10 cellular contexts compared by ENCODE assay signal in genomic region chr4:36303430-36304137, GRCh38. TPM values are rescaled to one million over a fixed set of nuclear protein-coding genes. Genes with fewer than 3 reads are reported as not detected.
DNase-seq lines count a peak whose midpoint lies in the region; ATAC-seq, FAIRE-seq and TF ChIP-seq lines count a peak whose summit lies in the region.
"Had no signal": no experiment of that assay in that cellular context is flagged by ENCODE, and none has a peak within 500 bp of the region (broad histone marks: within the 10 kb centered on the region; RNA-seq: fewer than 3 reads in every experiment).

No MANE protein-coding gene starts in this region.

- H3K36me3 ChIP-seq in GM12878 (ENCODE audit: control insufficient read depth in 2 of 2, insufficient read depth in 2 of 2, low read length in 1 of 2) (no peaks in the 10 kb centered on the region), mammary epithelial cell (ENCODE audit: insufficient read depth, low read length) (no peaks in the 10 kb centered on the region)

- no peak overlapping the region for H3K4me2 ChIP-seq in GM12878 (ENCODE audit: control insufficient read depth, insufficient read depth)
- H3K4me2 ChIP-seq in mammary epithelial cell (ENCODE audit: insufficient read depth, low read depth, low read length): no peak overlapping the region

- H2AFZ ChIP-seq in GM12878 (ENCODE audit: control insufficient read depth, low read depth, low read length) (peak overlapping the region; percentile 26), mammary epithelial cell (ENCODE audit: low read depth, low read length) (no peak overlapping the region)

- TF ChIP-seq POLR2A in GM12878 (IDR thresholded peaks at IDR 0.05; ENCODE audit: low read depth, low read length): no peak

- H3K9ac ChIP-seq in GM12878 (ENCODE audit: control insufficient read depth, insufficient read depth, low read length) (no peak overlapping the region), mammary epithelial cell (ENCODE audit: insufficient read depth, low read length) (no peak overlapping the region)

- 19% methylated on average over 3 of the region's 3 CpGs for WGBS in GM12878 (ENCODE audit: insufficient coverage, insufficient replicate concordance, low lambda C conversion rate, missing lambda C conversion rate)
- 71% methylated on average over 3 of the region's 3 CpGs for WGBS in mammary epithelial cell (ENCODE audit: low coverage, missing lambda C conversion rate)

- H4K20me1 ChIP-seq in GM12878 (ENCODE audit: control insufficient read depth, insufficient read depth): no peaks in the 10 kb centered on the region
- no peaks in the 10 kb centered on the region for H4K20me1 ChIP-seq in mammary epithelial cell (ENCODE audit: insufficient read depth, low read length)

- DNase-seq in GM12878 (ENCODE audit: low read depth, low spot score) (no peak), SW480 (ENCODE audit: low spot score) (no peak), type B pancreatic cell (ENCODE audit: extremely low spot score, unreplicated experiment) (no peak), mammary epithelial cell (no peak)
- no peak for DNase-seq in stimulated activated CD4-positive, alpha-beta T cell treated with anti-CD3 and anti-CD28 coated beads, Interleukin-2, amount 100 ng/mL, for 24 hours
- DNase-seq: naive thymus-derived CD8-positive, alpha-beta T cell; NCI-H524 treated with DMSO at 0.1 percent for 48 hours had no signal

- peak; percentile 82 for ATAC-seq in GM18520 (IDR thresholded peaks at IDR 0.05; ENCODE audit: unreplicated experiment)
- ATAC-seq in GM21619 (IDR thresholded peaks at IDR 0.05; ENCODE audit: unreplicated experiment): peak; percentile 94
- peak; percentile 82 for ATAC-seq in HG03442 (IDR thresholded peaks at IDR 0.05; ENCODE audit: unreplicated experiment)
- ATAC-seq in GM12878: peak; percentile 90
- ATAC-seq: naive thymus-derived CD8-positive, alpha-beta T cell had no signal

- BruUV-seq in GM12878 (replicated peaks; lab: Mats Ljungman, UMichigan): no TSS peak
- BruUV-seq in mammary epithelial cell (replicated peaks; lab: Mats Ljungman, UMichigan): no TSS peak

- CTCF ChIA-PET in GM12878 (lab: Yijun Ruan, JAX) (interaction anchor here (1.3 kb wide), 1 partner anchor 96 kb away, joined by 6 read pairs; no protein-coding TSS in a partner anchor), mammary epithelial cell (lab: Charles Lee; ENCODE audit: low non-redundant PET) (no interaction called here)

- H3K36me3 Mint-ChIP-seq in type B pancreatic cell: no peaks in the 10 kb centered on the region
- H3K36me3 Mint-ChIP-seq: naive thymus-derived CD8-positive, alpha-beta T cell had no signal

- no peak overlapping the region for H3K27ac ChIP-seq in GM12878 (ENCODE audit: control insufficient read depth, insufficient read depth)
- no peak overlapping the region for H3K27ac ChIP-seq in mammary epithelial cell (ENCODE audit: insufficient read depth, low read depth, low read length)

- POLR2A ChIA-PET in GM12878 (lab: Charles Lee): no interaction called here

- TF ChIP-seq CTCF in GM12878 (IDR thresholded peaks at IDR 0.05 in 2 of 3, conservative IDR thresholded peaks at IDR 0.05 in 1 of 3; ENCODE audit: control insufficient read depth in 2 of 3, extremely low read depth in 1 of 3, insufficient read depth in 1 of 3, low read depth in 3 of 3, low read length in 3 of 3) (no peak), type B pancreatic cell (conservative IDR thresholded peaks at IDR 0.05) (no peak), mammary epithelial cell (conservative IDR thresholded peaks at IDR 0.05 in 1 of 2, IDR thresholded peaks at IDR 0.05 in 1 of 2; ENCODE audit: extremely low read depth in 1 of 2, insufficient read depth in 1 of 2, low read depth in 1 of 2, low read length in 2 of 2) (no peak)

- RAD21 ChIA-PET in GM12878 (lab: Charles Lee; ENCODE audit: unreplicated experiment): no interaction called here

- TF ChIP-seq RAD21 in GM12878 (IDR thresholded peaks at IDR 0.05; ENCODE audit: insufficient read depth, low read depth, low read length): no peak

- H3K9me3 ChIP-seq in GM12878 (replicated peaks; ENCODE audit: control insufficient read depth, insufficient read depth, low read length) (no peaks in the 10 kb centered on the region), mammary epithelial cell (replicated peaks; ENCODE audit: insufficient read depth, low read length) (no peaks in the 10 kb centered on the region)

- intact Hi-C loops in GM12878 (cut with micrococcal nuclease; ENCODE audit: unreplicated experiment): loop anchor here (2.0 kb wide), 1 partner anchor 17 kb away; no protein-coding TSS in a partner anchor
- intact Hi-C loops in mammary epithelial cell (cut with micrococcal nuclease): no loop called here

- H3K4me1 ChIP-seq in GM12878 (ENCODE audit: control insufficient read depth, insufficient read depth, low read length): peaks cover 5% of the 10 kb centered on the region; the same call in 1 of the 2 replicates
- H3K4me1 ChIP-seq in mammary epithelial cell (ENCODE audit: insufficient read depth, low read length): no peaks in the 10 kb centered on the region

- no peak; a peak in 1 of 4 replicates for TF ChIP-seq EP300 in GM12878 (IDR thresholded peaks at IDR 0.05; ENCODE audit: borderline replicate concordance in 1 of 2, control insufficient read depth in 1 of 2, low read depth in 2 of 2, low read length in 2 of 2)

- no peak overlapping the region for H3K27ac Mint-ChIP-seq in type B pancreatic cell
- H3K27ac Mint-ChIP-seq: naive thymus-derived CD8-positive, alpha-beta T cell had no signal

- dilution Hi-C loops in mammary epithelial cell (cut with HindIII; ENCODE audit: low sequenced_read_pairs): no loop called here

- H3K79me2 ChIP-seq in GM12878 (ENCODE audit: control insufficient read depth, insufficient read depth, low read length) (no peaks in the 10 kb centered on the region), mammary epithelial cell (ENCODE audit: insufficient read depth, low read length) (no peaks in the 10 kb centered on the region)

- H3K27me3 Mint-ChIP-seq in type B pancreatic cell: peaks cover 3% of the 10 kb centered on the region
- H3K27me3 Mint-ChIP-seq: naive thymus-derived CD8-positive, alpha-beta T cell had no signal

- in situ Hi-C loops in GM12878 (cut with MboI): no loop called here
- in situ Hi-C loops in mammary epithelial cell (cut with MboI; ENCODE audit: low sequenced_read_pairs in 2 of 2): no loop called here

- SMC1A ChIA-PET in GM12878 (lab: Charles Lee; ENCODE audit: uncharacterized antibody, unreplicated experiment): interaction anchor here (1.3 to 2.2 kb wide), 3 partner anchors 11 to 61 kb away, joined by 3 to 6 read pairs (median 5); no protein-coding TSS in a partner anchor

- FAIRE-seq in GM12878 (lab: Jason Lieb, UNC): no peak

- no peak overlapping the region for H3K4me3 Mint-ChIP-seq in type B pancreatic cell
- H3K4me3 Mint-ChIP-seq: naive thymus-derived CD8-positive, alpha-beta T cell had no signal

- peaks cover 11% of the 10 kb centered on the region for H3K9me3 Mint-ChIP-seq in type B pancreatic cell
- H3K9me3 Mint-ChIP-seq: naive thymus-derived CD8-positive, alpha-beta T cell had no signal

- H3K4me3 ChIP-seq in GM12878: no peak overlapping the region
- H3K4me3 ChIP-seq in mammary epithelial cell (replicated peaks in 1 of 3; ENCODE audit: insufficient read depth in 1 of 3, low read depth in 2 of 3, low read length in 3 of 3): no peak overlapping the region

- H3K27me3 ChIP-seq in GM12878 (replicated peaks in 1 of 2; ENCODE audit: control insufficient read depth in 2 of 2, insufficient read depth in 2 of 2, low read length in 1 of 2): no peaks in the 10 kb centered on the region
- no peaks in the 10 kb centered on the region for H3K27me3 ChIP-seq in mammary epithelial cell (ENCODE audit: insufficient read depth, low read length)

- no peaks in the 10 kb centered on the region for H3K4me1 Mint-ChIP-seq in type B pancreatic cell (ENCODE audit: unreplicated experiment)

RNA-seq across cellular contexts. Expression of gene DTHD1, which starts 22.2 kb away (rescaled TPM):
- 0.24 and 0.31 TPM in 2 replicates for total RNA-seq in GM12878 (2013; cell fraction: nucleolus; rRNA removed)
- total RNA-seq in GM12878 (2014; rRNA removed) (1.3 TPM in 2 replicates), GM12878 (2014; rRNA removed; fragmentation: Illumina TruSeq; extraction: Trizol) (1.7 and 1.8 TPM in 2 replicates), GM12878 (2021) (2.0 and 2.1 TPM in 2 replicates), type B pancreatic cell (ENCODE audit: low replicate concordance) (0.14 TPM in 1 of 2 replicates, not detected in the other), mammary epithelial cell (not detected)
- polyA plus RNA-seq in GM12878 (2011; ENCODE audit: low read depth): 0.28 TPM
- polyA plus RNA-seq in GM12878 (2011; rRNA removed) (0.05 and 0.19 TPM in 2 replicates), GM12878 (2014; fragmentation: Illumina TruSeq; extraction: Trizol) (2.8 and 4.6 TPM in 2 replicates), GM12878 (2014; fragmentation: Nextera tagmentation; extraction: Ambion mirVana) (1 to 10 TPM; 1.2 to 1.5 TPM), GM12878 (2014; rRNA removed) (1.1 and 2.2 TPM in 2 replicates), GM12878 (2016; fragmentation: Nextera tagmentation; extraction: Ambion mirVana) (1 to 10 TPM; 1.1 to 1.3 TPM), mammary epithelial cell (not detected)
- 0.03 TPM in 2 replicates for polyA plus RNA-seq in GM12878 (2011; cell fraction: cytosol; rRNA removed)
- polyA plus RNA-seq in GM12878 (2011; cell fraction: nucleus; rRNA removed): 0.06 and 0.10 TPM in 2 replicates
- polyA plus RNA-seq in GM12878 (2012): 0.38 and 0.98 TPM in 2 replicates
- not detected in 2 replicates for polyA minus RNA-seq in GM12878 (2011; rRNA and poly(A)+ RNA removed)
- polyA minus RNA-seq in GM12878 (2011; cell fraction: cytosol; rRNA and poly(A)+ RNA removed): not detected in 2 replicates
- 0.19 TPM in 1 of 2 replicates, not detected in the other for polyA minus RNA-seq in GM12878 (2011; cell fraction: nucleus; rRNA and poly(A)+ RNA removed)
- not detected for polyA minus RNA-seq in mammary epithelial cell

RNA-seq across cellular contexts. Expression of gene ARAP2, which starts 59.3 kb away (rescaled TPM):
- 244 and 250 TPM in 2 replicates for total RNA-seq in GM12878 (2013; cell fraction: nucleolus; rRNA removed)
- total RNA-seq in GM12878 (2014; rRNA removed): 32.9 and 40.7 TPM in 2 replicates
- 36.1 and 36.7 TPM in 2 replicates for total RNA-seq in GM12878 (2014; rRNA removed; fragmentation: Illumina TruSeq; extraction: Trizol)
- 28.3 and 32.0 TPM in 2 replicates for total RNA-seq in GM12878 (2021)
- 5.7 TPM for polyA plus RNA-seq in GM12878 (2011; ENCODE audit: low read depth)
- polyA plus RNA-seq in GM12878 (2011; rRNA removed): 12.1 and 19.1 TPM in 2 replicates
- polyA plus RNA-seq in GM12878 (2011; cell fraction: cytosol; rRNA removed): 3.0 and 4.1 TPM in 2 replicates
- 14.8 and 17.4 TPM in 2 replicates for polyA plus RNA-seq in GM12878 (2011; cell fraction: nucleus; rRNA removed)
- polyA plus RNA-seq in GM12878 (2012): 9.5 and 11.7 TPM in 2 replicates
- 18.2 and 24.6 TPM in 2 replicates for polyA plus RNA-seq in GM12878 (2014; fragmentation: Illumina TruSeq; extraction: Trizol)
- polyA plus RNA-seq in GM12878 (2014; fragmentation: Nextera tagmentation; extraction: Ambion mirVana): 1 to 10 TPM; 5.4 to 5.7 TPM
- polyA plus RNA-seq in GM12878 (2014; rRNA removed): 9.4 and 11.5 TPM in 2 replicates
- polyA plus RNA-seq in GM12878 (2016; fragmentation: Nextera tagmentation; extraction: Ambion mirVana): 10 to 100 TPM in 1 of 2 experiments, 1 to 10 TPM in 1; 8.0 to 12.3 TPM
- polyA minus RNA-seq in GM12878 (2011; rRNA and poly(A)+ RNA removed): 28.9 and 52.4 TPM in 2 replicates
- polyA minus RNA-seq in GM12878 (2011; cell fraction: cytosol; rRNA and poly(A)+ RNA removed): 5.1 and 12.1 TPM in 2 replicates
- polyA minus RNA-seq in GM12878 (2011; cell fraction: nucleus; rRNA and poly(A)+ RNA removed): 57.2 and 74.5 TPM in 2 replicates
- total RNA-seq in type B pancreatic cell (ENCODE audit: low replicate concordance): 10.8 and 20.0 TPM in 2 replicates
- total RNA-seq in mammary epithelial cell: 10 to 100 TPM; 13.1 to 25.2 TPM
- polyA plus RNA-seq in mammary epithelial cell: 2.8 TPM
- polyA minus RNA-seq in mammary epithelial cell: 7.0 TPM
